ENCODE assay signal across 15 cellular contexts in the genomic region with DNA sequence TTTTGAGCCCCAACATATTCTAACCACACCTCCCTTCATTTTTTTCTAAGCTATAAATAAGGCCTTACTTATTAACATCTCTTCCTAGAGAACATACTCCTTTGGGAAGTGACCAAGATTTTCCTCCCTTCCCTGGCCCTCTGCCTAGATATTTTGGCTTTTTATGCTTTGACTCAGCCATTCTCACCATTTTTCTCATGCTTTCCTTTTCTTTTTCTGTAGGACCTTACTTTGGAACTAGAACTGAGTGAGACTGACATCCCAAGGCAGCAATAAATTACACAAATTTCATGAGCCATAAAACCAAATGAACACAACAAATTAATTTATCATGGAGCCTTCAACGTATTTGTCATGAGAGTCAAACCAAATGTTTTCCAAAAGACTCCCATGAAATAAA.
DNase-seq lines count a peak whose midpoint lies in the region; ATAC-seq, FAIRE-seq and TF ChIP-seq lines count a peak whose summit lies in the region.
"Had no signal": no experiment of that assay in that cellular context is flagged by ENCODE, and none has a peak within 500 bp of the region (broad histone marks: within the 10 kb centered on the region; RNA-seq: fewer than 3 reads in every experiment).

No MANE protein-coding gene starts in this region.

- peak; percentile 82 for FAIRE-seq in RCC 7860 (lab: Jason Lieb, UNC)
- FAIRE-seq: frontal cortex had no signal

- TF ChIP-seq POLR2A in tibial nerve (IDR thresholded peaks at IDR 0.05), result no peak

- no peaks in the 10 kb centered on the region for H3K79me1 ChIP-seq in trophoblast cell (ENCODE audit: low read length)

- H3K23ac ChIP-seq in trophoblast cell (ENCODE audit: low read length), result no peak overlapping the region

- H2AFZ ChIP-seq in trophoblast cell (ENCODE audit: insufficient read depth, low read length, poor library complexity), result no peak overlapping the region

- no peak for TF ChIP-seq CTCF in epithelial cell of proximal tubule (conservative IDR thresholded peaks at IDR 0.05; ENCODE audit: low read depth, low read length)
- no peak for TF ChIP-seq CTCF in tibial nerve (IDR thresholded peaks at IDR 0.05)

- peaks cover 0 to 2% of the 10 kb centered on the region in 2 experiments for H3K4me1 ChIP-seq in trophoblast cell (ENCODE audit: control insufficient read depth in 1 of 2, insufficient read depth in 2 of 2, low read length in 2 of 2)
- peaks cover 0 to 13% (median 0%) of the 10 kb centered on the region in 4 donors for H3K4me1 ChIP-seq in tibial nerve
- H3K4me1 ChIP-seq: psoas muscle had no signal

- H2BK5ac ChIP-seq in trophoblast cell (ENCODE audit: low read depth, low read length, poor library complexity), result no peak overlapping the region

- no peak for TF ChIP-seq EP300 in tibial nerve (IDR thresholded peaks at IDR 0.05)

- H3K9me3 ChIP-seq in trophoblast cell (ENCODE audit: insufficient read depth, low read depth, low read length), result no peaks in the 10 kb centered on the region
- no peaks in the 10 kb centered on the region for H3K9me3 ChIP-seq in tibial nerve
- H3K9me3 ChIP-seq: psoas muscle, tibial artery had no signal

- H3K4me3 ChIP-seq in epithelial cell of proximal tubule (ENCODE audit: low read depth, low read length) (no peak overlapping the region), trophoblast cell (ENCODE audit: low read depth, low read length) (no peak overlapping the region), tibial nerve (no peak overlapping the region)
- H3K4me3 ChIP-seq: psoas muscle, tibial artery had no signal

- no peak for ATAC-seq in GM19023 (IDR thresholded peaks at IDR 0.05; ENCODE audit: unreplicated experiment)

- H4K8ac ChIP-seq in trophoblast cell (ENCODE audit: low read depth, low read length), result no peak overlapping the region

- H3K9ac ChIP-seq in trophoblast cell (ENCODE audit: low read length), result no peak overlapping the region

- no CpG with 5 or more reads among the region's 1 CpG for WGBS in trophoblast cell (ENCODE audit: extremely low coverage, insufficient coverage, insufficient read length)
- 8 to 17% methylated on average over 1 of the region's 1 CpG for WGBS in tibial nerve, 2 donors

- H3K27ac ChIP-seq in trophoblast cell (ENCODE audit: low read depth, low read length) (no peak overlapping the region), tibial nerve (no peak overlapping the region)
- H3K27ac ChIP-seq: HL-60, psoas muscle, tibial artery had no signal

- no peak overlapping the region for H3K4me2 ChIP-seq in trophoblast cell (ENCODE audit: low read length)

- no peak overlapping the region for H4K91ac ChIP-seq in trophoblast cell (ENCODE audit: low read depth, low read length)

- DNase-seq in EL (peak; percentile 99), RCC 7860 (ENCODE audit: low spot score) (peak; percentile 60), epithelial cell of proximal tubule (ENCODE audit: low read depth) (peak; percentile 69), trophoblast cell (peak; percentile 27 to 74), tibial nerve (ENCODE audit: low spot score in 2 of 2) (no peak), DMS 273 treated with DMSO at 0.1 percent for 48 hours (lab: John Stamatoyannopoulos, UW) (no peak), NOMO-1 treated with DMSO at 0.1 percent for 48 hours (lab: John Stamatoyannopoulos, UW; ENCODE audit: unreplicated experiment) (no peak)
- DNase-seq: anterior cingulate cortex, Calu3, NCI-H1105 treated with DMSO at 0.1 percent for 48 hours, psoas muscle, tibial artery had no signal

- no peaks in the 10 kb centered on the region for H3K27me3 ChIP-seq in trophoblast cell (ENCODE audit: insufficient read depth, low read length)
- H3K27me3 ChIP-seq in tibial nerve, result no peaks in the 10 kb centered on the region
- H3K27me3 ChIP-seq: tibial artery had no signal

- H2AK5ac ChIP-seq in trophoblast cell (ENCODE audit: low read length), result no peak overlapping the region

- no peak overlapping the region for H3K18ac ChIP-seq in trophoblast cell (ENCODE audit: low read length)

- no peak overlapping the region for H3K14ac ChIP-seq in trophoblast cell (ENCODE audit: low read length)

- no peaks in the 10 kb centered on the region for H3K36me3 ChIP-seq in trophoblast cell (ENCODE audit: control insufficient read depth in 1 of 2, insufficient read depth in 2 of 2, low read length in 2 of 2)
- no peaks in the 10 kb centered on the region for H3K36me3 ChIP-seq in tibial nerve
- H3K36me3 ChIP-seq: tibial artery had no signal

- H4K12ac ChIP-seq in trophoblast cell (ENCODE audit: low read depth, low read length), result no peak overlapping the region

- H3K79me2 ChIP-seq in trophoblast cell (ENCODE audit: control insufficient read depth, insufficient read depth, low read length, poor library complexity), result no peaks in the 10 kb centered on the region

- H2BK120ac ChIP-seq in trophoblast cell (ENCODE audit: insufficient read depth, low read length, poor library complexity), result no peak overlapping the region

- H3K4ac ChIP-seq in trophoblast cell (ENCODE audit: low read depth, low read length), result no peak overlapping the region

- H2BK12ac ChIP-seq in trophoblast cell (ENCODE audit: low read length), result no peak overlapping the region

Comparison
In these comparisons a context has a peak if more than half of its experiments do, and no peak if none do; other contexts are left out.
1. DNase-seq: peak in EL (single experiment), RCC 7860 (single experiment), epithelial cell of proximal tubule (single experiment) and trophoblast cell (2 of 2); none in tibial nerve (0 of 2), DMS 273 treated with DMSO at 0.1 percent for 48 hours (single experiment) and NOMO-1 treated with DMSO at 0.1 percent for 48 hours (single experiment).